Comparison of ENCODE assay signal across 17 cellular contexts in genomic region chr18:65146615-65147014, GRCh38.
"Had no signal": no experiment of that assay in that cellular context is flagged by ENCODE, and none has a peak within 500 bp of the region (broad histone marks: within the 10 kb centered on the region; RNA-seq: fewer than 3 reads in every experiment).

No MANE protein-coding gene starts in this region.

- DNase-seq: effector memory CD4-positive, alpha-beta T cell; heart right ventricle; hypothalamus; kidney glomerular epithelial cell; mammary epithelial cell; naive thymus-derived CD4-positive, alpha-beta T cell; right cardiac atrium; small intestine; stimulated activated CD4-positive, alpha-beta T cell treated with anti-CD3 and anti-CD28 coated beads, Interleukin-12 subunit alpha, Interleukin-12 subunit beta, amount 100 ng/mL, for 4 hours; stimulated activated naive CD4-positive, alpha-beta T cell; stomach; substantia nigra; transverse colon had no signal

- H3K27ac ChIP-seq: heart right ventricle, stomach, thoracic aorta, transverse colon had no signal

- H3K36me3 Mint-ChIP-seq: naive thymus-derived CD4-positive, alpha-beta T cell had no signal

- H3K27me3 Mint-ChIP-seq: naive thymus-derived CD4-positive, alpha-beta T cell had no signal

- H3K27me3 ChIP-seq: heart right ventricle, stomach, transverse colon had no signal

- H3K9me3 ChIP-seq: stomach, thoracic aorta, transverse colon had no signal

- H3K27ac Mint-ChIP-seq: naive thymus-derived CD4-positive, alpha-beta T cell had no signal

- H3K4me1 ChIP-seq: heart right ventricle, stomach, transverse colon had no signal

- H3K4me1 Mint-ChIP-seq: naive thymus-derived CD4-positive, alpha-beta T cell; neural crest cell had no signal

- H3K4me3 Mint-ChIP-seq: naive thymus-derived CD4-positive, alpha-beta T cell; neural crest cell had no signal

- ATAC-seq: esophagus mucosa; heart right ventricle; left lobe of liver; naive thymus-derived CD4-positive, alpha-beta T cell; right cardiac atrium had no signal

- H3K36me3 ChIP-seq: heart right ventricle, stomach, thoracic aorta, transverse colon had no signal

- H3K4me3 ChIP-seq: heart right ventricle, stomach, thoracic aorta, transverse colon had no signal
